Comparison of ENCODE assay signal across 8 cellular contexts in genomic region chr17:37406635-37407455, GRCh38. TPM values are rescaled to one million over a fixed set of nuclear protein-coding genes. Genes with fewer than 3 reads are reported as not detected.
DNase-seq lines count a peak whose midpoint lies in the region; ATAC-seq, FAIRE-seq and TF ChIP-seq lines count a peak whose summit lies in the region.

Gene ACACA (minus strand): TSS chr17:37406836. CDS start chr17:37406299, 537 bp downstream.
Gene TADA2A (plus strand): TSS chr17:37406886. CDS start chr17:37411366, 4,480 bp downstream.

- H3K4me3 Mint-ChIP-seq in activated naive CD4-positive, alpha-beta T cell treated with anti-CD3 and anti-CD28 coated beads for 36 hours: peak within 1 kb of the TSS; percentile 97

- peaks cover 58% of the 10 kb centered on the region for H3K4me1 Mint-ChIP-seq in activated naive CD4-positive, alpha-beta T cell treated with anti-CD3 and anti-CD28 coated beads for 36 hours (ENCODE audit: low read depth)

- H3K27ac Mint-ChIP-seq in activated naive CD4-positive, alpha-beta T cell treated with anti-CD3 and anti-CD28 coated beads for 36 hours: peak within 1 kb of the TSS; percentile 95

- H3K4me2 ChIP-seq in Loucy (ENCODE audit: low read depth, low read length, poor library complexity, severe bottlenecking): peak within 1 kb of the TSS; percentile 81

- 0 out of 2 replicates have a peak, but pooled peaks cover 3% of the 10 kb centered on the region for H3K36me3 ChIP-seq in Loucy (ENCODE audit: insufficient read depth, low read length)
- peaks cover 22% of the 10 kb centered on the region for H3K36me3 ChIP-seq in SK-N-MC (ENCODE audit: insufficient read depth, low read length)
- peaks cover 8% of the 10 kb centered on the region for H3K36me3 ChIP-seq in suprapubic skin

- no peak for FAIRE-seq in H54 (lab: Jason Lieb, UNC)

- H3K36me3 Mint-ChIP-seq in activated naive CD4-positive, alpha-beta T cell treated with anti-CD3 and anti-CD28 coated beads for 36 hours (ENCODE audit: low read depth): peaks cover 42% of the 10 kb centered on the region

- H3K27me3 Mint-ChIP-seq in activated naive CD4-positive, alpha-beta T cell treated with anti-CD3 and anti-CD28 coated beads for 36 hours (ENCODE audit: low read depth): no peaks in the 10 kb centered on the region

- no peaks in the 10 kb centered on the region for H3K9me2 ChIP-seq in Loucy (replicated peaks; ENCODE audit: low read depth, low read length)

- no peaks in the 10 kb centered on the region for H4K20me1 ChIP-seq in Loucy (ENCODE audit: insufficient read depth, low read length, poor library complexity, severe bottlenecking)

- ATAC-seq in omental fat pad (ENCODE audit: low FRiP score): peak; percentile 98

- DNase-seq in ELR (ENCODE audit: low read depth): peak; percentile 90
- DNase-seq in H54 (ENCODE audit: insufficient read length, low spot score): peak; percentile 79
- DNase-seq in SK-N-MC (ENCODE audit: low read depth, low spot score): peak; percentile 14
- peak; percentile 74 for DNase-seq in activated naive CD4-positive, alpha-beta T cell treated with anti-CD3 and anti-CD28 coated beads for 36 hours
- DNase-seq in globus pallidus (ENCODE audit: low spot score): peak; percentile 74
- peak; percentile 41 for DNase-seq in omental fat pad (ENCODE audit: low spot score)
- peak; percentile 86 to 89 for DNase-seq in suprapubic skin (ENCODE audit: low spot score in 2 of 2)

- TF ChIP-seq POLR2A in H54 (IDR thresholded peaks at IDR 0.05; ENCODE audit: low read depth, low read length) (peak; percentile 90), suprapubic skin (IDR thresholded peaks at IDR 0.05) (peak in 1 of 2 donors; percentile 58)

- intact Hi-C loops in activated naive CD4-positive, alpha-beta T cell treated with anti-CD3 and anti-CD28 coated beads for 36 hours (cut with micrococcal nuclease): loop anchor here (1.0 to 2.0 kb wide), 6 partner anchors 14 to 805 kb away; partner anchors contain the start of genes DUSP14 and SYNRG

- H3K27ac ChIP-seq in SK-N-MC (peak within 1 kb of the TSS; percentile 82), suprapubic skin (peak within 1 kb of the TSS; percentile 95)

- TF ChIP-seq EP300 in suprapubic skin (IDR thresholded peaks at IDR 0.05): no peak

- WGBS in suprapubic skin: under 1% methylated on average over 18 of the region's 97 CpGs

- peak within 1 kb of the TSS; percentile 99 for H3K9ac ChIP-seq in Loucy (ENCODE audit: low read depth, low read length, poor library complexity, severe bottlenecking)
- peak within 1 kb of the TSS; percentile 96 for H3K9ac ChIP-seq in SK-N-MC (ENCODE audit: insufficient read length)

- H2AFZ ChIP-seq in Loucy (ENCODE audit: low read length): peak within 1 kb of the TSS; percentile 91

- CTCF ChIA-PET in activated naive CD4-positive, alpha-beta T cell treated with anti-CD3 and anti-CD28 coated beads for 36 hours (lab: Charles Lee): interaction anchor here (0.6 to 1.3 kb wide), 3 partner anchors 23 to 34 kb away, joined by 3 to 5 read pairs (median 3); no protein-coding TSS in a partner anchor

- H3K9me3 ChIP-seq in Loucy (ENCODE audit: insufficient read depth, low read depth, low read length): no peaks in the 10 kb centered on the region
- no peaks in the 10 kb centered on the region for H3K9me3 ChIP-seq in SK-N-MC (ENCODE audit: low read depth, low read length)
- no peaks in the 10 kb centered on the region for H3K9me3 ChIP-seq in suprapubic skin

- 0 out of 2 replicates have a peak, but pooled peaks have one; percentile 7 for TF ChIP-seq CTCF in Loucy (conservative IDR thresholded peaks at IDR 0.05; ENCODE audit: low read length)
- TF ChIP-seq CTCF in omental fat pad (IDR thresholded peaks at IDR 0.05): no peak
- TF ChIP-seq CTCF in suprapubic skin (IDR thresholded peaks at IDR 0.05): no peak

- H3F3A ChIP-seq in Loucy (ENCODE audit: low read depth): no peaks in the 10 kb centered on the region

- H3K4me3 ChIP-seq in Loucy (ENCODE audit: low read length, poor library complexity, severe bottlenecking): peak within 1 kb of the TSS; percentile 98
- peak within 1 kb of the TSS; percentile 90 for H3K4me3 ChIP-seq in SK-N-MC
- H3K4me3 ChIP-seq in suprapubic skin: peak within 1 kb of the TSS; percentile 74

- H3K9me3 Mint-ChIP-seq in activated naive CD4-positive, alpha-beta T cell treated with anti-CD3 and anti-CD28 coated beads for 36 hours: no peaks in the 10 kb centered on the region

- H3K79me2 ChIP-seq in Loucy (ENCODE audit: insufficient read depth, low read length): peaks cover 68% of the 10 kb centered on the region

- peaks cover 52% of the 10 kb centered on the region for H3K4me1 ChIP-seq in Loucy (ENCODE audit: insufficient read depth, low read length, poor library complexity, severe bottlenecking)
- peaks cover 32% of the 10 kb centered on the region for H3K4me1 ChIP-seq in suprapubic skin

- H3K27me3 ChIP-seq in Loucy (ENCODE audit: insufficient read depth, low read length, poor library complexity, severe bottlenecking): no peaks in the 10 kb centered on the region
- no peaks in the 10 kb centered on the region for H3K27me3 ChIP-seq in suprapubic skin

RNA-seq across cellular contexts. Expression of gene ACACA, which starts in this region (rescaled TPM):
- total RNA-seq in activated naive CD4-positive, alpha-beta T cell treated with anti-CD3 and anti-CD28 coated beads for 36 hours: 10 to 100 TPM; 52.6 to 59.8 TPM
- 10 to 100 TPM; 28.7 to 72.7 (median 42.2) TPM for total RNA-seq in omental fat pad
- total RNA-seq in suprapubic skin: 10 to 100 TPM; 47.9 to 56.2 (median 51.4) TPM

RNA-seq across cellular contexts. Expression of gene TADA2A, which starts in this region (rescaled TPM):
- 10 to 100 TPM; 27.3 to 29.5 TPM for total RNA-seq in activated naive CD4-positive, alpha-beta T cell treated with anti-CD3 and anti-CD28 coated beads for 36 hours
- total RNA-seq in omental fat pad (10 to 100 TPM; 11.5 to 28.1 (median 16.0) TPM), suprapubic skin (10 to 100 TPM; 10.5 to 39.3 (median 16.1) TPM)

Comparison
In these comparisons a context has a peak if more than half of its experiments do, and no peak if none do; other contexts are left out.
1. Peak in every context shown above with its lines: DNase-seq, ATAC-seq, H3K4me3 ChIP-seq and H3K27ac ChIP-seq.
2. DNase-seq: peak in every context shown above with its lines; median percentile 90 in ELR; 88 in suprapubic skin; 79 in H54; 74 in activated naive CD4-positive, alpha-beta T cell treated with anti-CD3 and anti-CD28 coated beads for 36 hours; 74 in globus pallidus; 41 in omental fat pad; 14 in SK-N-MC.